9 cellular contexts compared by ENCODE assay signal in genomic region chr2:179344280-179344961, GRCh38.
A peak's percentile ranks its signal among the peaks of the same experiment; 100 is the strongest.
DNase-seq lines count a peak whose midpoint lies in the region; TF ChIP-seq lines count a peak whose summit lies in the region.
"Had no signal": no experiment of that assay in that cellular context is flagged by ENCODE, and none has a peak within 500 bp of the region (broad histone marks: within the 10 kb centered on the region; RNA-seq: fewer than 3 reads in every experiment).

No MANE protein-coding gene starts in this region.

- no peak overlapping the region for H3K9ac ChIP-seq in SK-N-MC (ENCODE audit: insufficient read length)

- no peak for TF ChIP-seq CTCF in sigmoid colon (IDR thresholded peaks at IDR 0.05)

- H3K27me3 ChIP-seq in sigmoid colon: no peaks in the 10 kb centered on the region

- DNase-seq in GM03348 (ENCODE audit: low spot score) (peak; percentile 17), SK-N-MC (ENCODE audit: low read depth, low spot score) (no peak), globus pallidus (ENCODE audit: low spot score) (peak; percentile 40), sigmoid colon (no peak), cerebellar nuclear complex (lab: John Stamatoyannopoulos, UW) (no peak), NCI-H1092 (lab: John Stamatoyannopoulos, UW) (no peak), SIG-M5 treated with dmso at 0.1 percent for 504 hours (lab: John Stamatoyannopoulos, UW; ENCODE audit: unreplicated experiment) (no peak)
- DNase-seq in stimulated activated CD4-positive, alpha-beta T cell treated with anti-CD3 and anti-CD28 coated beads, Interleukin-2, amount 100 ng/mL, for 48 hours: no peak
- DNase-seq: naive thymus-derived CD4-positive, alpha-beta T cell had no signal

- H3K9me3 ChIP-seq in SK-N-MC (ENCODE audit: low read depth, low read length): no peaks in the 10 kb centered on the region
- H3K9me3 ChIP-seq in sigmoid colon: no peaks in the 10 kb centered on the region

- no peak for TF ChIP-seq POLR2A in sigmoid colon (IDR thresholded peaks at IDR 0.05)

- WGBS in sigmoid colon, 2 donors: 51 to 58% methylated on average over 4 of the region's 4 CpGs

- H3K4me3 ChIP-seq in SK-N-MC (no peak overlapping the region), sigmoid colon (no peak overlapping the region)

- intact Hi-C loops in sigmoid colon (cut with DNase I): no loop called here

- no peaks in the 10 kb centered on the region for H3K36me3 ChIP-seq in SK-N-MC (ENCODE audit: insufficient read depth, low read length)
- no peaks in the 10 kb centered on the region for H3K36me3 ChIP-seq in sigmoid colon

- peaks cover 0 to 22% (median 17%) of the 10 kb centered on the region in 4 donors for H3K4me1 ChIP-seq in sigmoid colon

- H3K27ac ChIP-seq in SK-N-MC (peak overlapping the region; percentile 55; the same call in 1 of the 2 replicates), sigmoid colon (peak overlapping the region; percentile 41 to 73 (median 60))

- TF ChIP-seq EP300 in sigmoid colon (IDR thresholded peaks at IDR 0.05): no peak

Comparison
In these comparisons a context has a peak if more than half of its experiments do, and no peak if none do; other contexts are left out.
1. DNase-seq: peak in GM03348 (single experiment) and globus pallidus (single experiment); none in SK-N-MC (single experiment), sigmoid colon (single experiment), stimulated activated CD4-positive, alpha-beta T cell treated with anti-CD3 and anti-CD28 coated beads, Interleukin-2, amount 100 ng/mL, for 48 hours (0 of 2), cerebellar nuclear complex (0 of 2), NCI-H1092 (single experiment) and SIG-M5 treated with dmso at 0.1 percent for 504 hours (single experiment).